8 cellular contexts compared by ENCODE assay signal in genomic region chr5:96876982-96877469, GRCh38. TPM values are rescaled to one million over a fixed set of nuclear protein-coding genes. Genes with fewer than 3 reads are reported as not detected.
DNase-seq lines count a peak whose midpoint lies in the region; ATAC-seq and TF ChIP-seq lines count a peak whose summit lies in the region.
"Not testable (repeated sequence)": the region's sequence is repeated elsewhere in the genome, so short reads cannot be mapped to it uniquely, and the experiment has no call there.

No MANE protein-coding gene starts in this region.

- H3K4me3 ChIP-seq in Peyer's patch (peak overlapping the region; percentile 50 to 77 (median 55)), colonic mucosa (peak overlapping the region; percentile 40), right cardiac atrium (ENCODE audit: low read length) (peak overlapping the region; percentile 100), tibial artery (peak overlapping the region; percentile 58 to 71)

- peak overlapping the region; percentile 53 to 71 for H3K9ac ChIP-seq in colonic mucosa (ENCODE audit: low read depth in 2 of 2, low read length in 2 of 2)

- TF ChIP-seq CTCF in Peyer's patch (IDR thresholded peaks at IDR 0.05); colonic mucosa (IDR thresholded peaks at IDR 0.05); osteocyte (IDR thresholded peaks at IDR 0.05); tibial artery (IDR thresholded peaks at IDR 0.05): not testable (repeated sequence)

- intact Hi-C loops in colonic mucosa (cut with DNase I) = not testable (repeated sequence)
- intact Hi-C loops in right cardiac atrium (cut with DNase I) = loop anchor here in 1 of 4 donors (10.0 kb wide), 1 partner anchor 128 kb away; no protein-coding TSS in a partner anchor
- intact Hi-C loops in tibial artery (cut with DNase I; ENCODE audit: low total_unique reads) = loop anchor here (2.0 kb wide), 1 partner anchor 58 kb away; no protein-coding TSS in a partner anchor

- not testable (repeated sequence) for H3K36me3 ChIP-seq in Peyer's patch, colonic mucosa, tibial artery

- H3K9me3 ChIP-seq in Peyer's patch; colonic mucosa; right cardiac atrium (ENCODE audit: control insufficient read depth, low read length); tibial artery: not testable (repeated sequence)

- DNase-seq in DMS53 (lab: John Stamatoyannopoulos, UW) (peak; percentile 35), Peyer's patch (peak in 1 of 3 donors; percentile 56), colonic mucosa (peak; percentile 35), right cardiac atrium (peak in 1 of 3 donors; percentile 45)
- not testable (repeated sequence) for DNase-seq in activated T-cell treated with anti-CD3 and anti-CD28 coated beads, Interleukin-2, amount 50 U/mL, for 4 hours; osteocyte (ENCODE audit: extremely low spot score, unreplicated experiment); tibial artery

- H3K27ac ChIP-seq in Peyer's patch (peak overlapping the region; percentile 71 to 82 (median 78)), colonic mucosa (peak overlapping the region; percentile 63), tibial artery (peak overlapping the region; percentile 65 to 67)
- not testable (repeated sequence) for H3K27ac ChIP-seq in right cardiac atrium (ENCODE audit: low read length)

- H3K36me3 Mint-ChIP-seq in activated T-cell treated with anti-CD3 and anti-CD28 coated beads, Interleukin-2, amount 50 U/mL, for 4 hours (ENCODE audit: insufficient read depth) = peaks cover 22% of the 10 kb centered on the region
- peaks cover 20% of the 10 kb centered on the region for H3K36me3 Mint-ChIP-seq in osteocyte (ENCODE audit: unreplicated experiment)

- ATAC-seq in HG03175 (IDR thresholded peaks at IDR 0.05; ENCODE audit: unreplicated experiment) = peak; percentile 18
- ATAC-seq in activated T-cell treated with anti-CD3 and anti-CD28 coated beads, Interleukin-2, amount 50 U/mL, for 4 hours = peak in 1 of 2 donors; percentile 15
- ATAC-seq in right cardiac atrium = peak in 1 of 2 donors; percentile 11

- H3K27me3 Mint-ChIP-seq in activated T-cell treated with anti-CD3 and anti-CD28 coated beads, Interleukin-2, amount 50 U/mL, for 4 hours (ENCODE audit: low read depth); osteocyte (ENCODE audit: unreplicated experiment): not testable (repeated sequence)

- peaks cover 69% of the 10 kb centered on the region for H3K4me1 Mint-ChIP-seq in activated T-cell treated with anti-CD3 and anti-CD28 coated beads, Interleukin-2, amount 50 U/mL, for 4 hours (ENCODE audit: low read depth)
- H3K4me1 Mint-ChIP-seq in osteocyte (ENCODE audit: unreplicated experiment) = peaks cover 33% of the 10 kb centered on the region

- peak overlapping the region; percentile 64 for H3K27ac Mint-ChIP-seq in osteocyte (ENCODE audit: unreplicated experiment)

- not testable (repeated sequence) for H3K9me3 Mint-ChIP-seq in activated T-cell treated with anti-CD3 and anti-CD28 coated beads, Interleukin-2, amount 50 U/mL, for 4 hours; osteocyte (ENCODE audit: unreplicated experiment)

- WGBS in right cardiac atrium = 31% methylated on average over 12 of the region's 12 CpGs

- not testable (repeated sequence) for H3K27me3 ChIP-seq in Peyer's patch; colonic mucosa; right cardiac atrium (ENCODE audit: control insufficient read depth, insufficient read depth); tibial artery

- H3K4me1 ChIP-seq in Peyer's patch (peaks cover 0 to 30% (median 5%) of the 10 kb centered on the region in 4 donors), tibial artery (peaks cover 0 to 24% (median 2%) of the 10 kb centered on the region in 4 donors)
- H3K4me1 ChIP-seq in colonic mucosa; right cardiac atrium (ENCODE audit: control insufficient read depth, insufficient read depth, low read length): not testable (repeated sequence)

- H3K4me3 Mint-ChIP-seq in activated T-cell treated with anti-CD3 and anti-CD28 coated beads, Interleukin-2, amount 50 U/mL, for 4 hours = peak overlapping the region; percentile 93
- H3K4me3 Mint-ChIP-seq in osteocyte (ENCODE audit: unreplicated experiment) = peak overlapping the region; percentile 60

- TF ChIP-seq POLR2A in Peyer's patch (IDR thresholded peaks at IDR 0.05) = peak; percentile 34 to 54

RNA-seq across cellular contexts. Expression of gene ERAP2, which starts 0.7 kb away (rescaled TPM):
- total RNA-seq in Peyer's patch = 10 to 100 TPM; 50.3 to 82.8 (median 70.8) TPM
- 10 to 100 TPM; 11.2 to 32.2 (median 15.2) TPM for total RNA-seq in activated T-cell treated with anti-CD3 and anti-CD28 coated beads, Interleukin-2, amount 50 U/mL, for 4 hours
- total RNA-seq in colonic mucosa = 10 to 100 TPM; 18.3 to 26.7 TPM
- 1 to 10 TPM; 6.3 to 7.2 (median 7.0) TPM for total RNA-seq in right cardiac atrium
- 0.81 TPM for polyA plus RNA-seq in right cardiac atrium
- 3.5 and 4.4 TPM in 2 replicates for total RNA-seq in osteocyte

RNA-seq across cellular contexts. Expression of gene LNPEP, which starts 58.9 kb away (rescaled TPM):
- total RNA-seq in Peyer's patch (10 to 100 TPM; 28.9 to 64.4 (median 38.5) TPM), colonic mucosa (10 to 100 TPM; 23.7 to 34.9 TPM), right cardiac atrium (10 to 100 TPM; 56.5 to 70.1 (median 63.6) TPM), osteocyte (40.8 and 44.1 TPM in 2 replicates)
- 10 to 100 TPM; 20.3 to 22.9 (median 20.6) TPM for total RNA-seq in activated T-cell treated with anti-CD3 and anti-CD28 coated beads, Interleukin-2, amount 50 U/mL, for 4 hours
- 15.7 TPM for polyA plus RNA-seq in right cardiac atrium

Comparison
In these comparisons a context has a peak if more than half of its experiments do, and no peak if none do; other contexts are left out.
1. H3K4me3 ChIP-seq: peak in every context shown above with its lines; median percentile 100 in right cardiac atrium; 64 in tibial artery; 55 in Peyer's patch; 40 in colonic mucosa.